10 cellular contexts compared by ENCODE assay signal in genomic region chr3:129344540-129345220, GRCh38.
A peak's percentile ranks its signal among the peaks of the same experiment; 100 is the strongest.
DNase-seq lines count a peak whose midpoint lies in the region; ATAC-seq, FAIRE-seq and TF ChIP-seq lines count a peak whose summit lies in the region.
"Had no signal": no experiment of that assay in that cellular context is flagged by ENCODE, and none has a peak within 500 bp of the region (broad histone marks: within the 10 kb centered on the region; RNA-seq: fewer than 3 reads in every experiment).

No MANE protein-coding gene starts in this region.

- H3K27me3 Mint-ChIP-seq in natural killer cell (ENCODE audit: low read depth in 2 of 2): peaks cover 15 to 31% of the 10 kb centered on the region in 2 donors
- H3K27me3 Mint-ChIP-seq in natural killer cell treated with Interleukin-12 subunit alpha and Interleukin-12 subunit beta and Interleukin-15 and Interleukin-18, amount 100 ng/mL, for 72 hours: peaks cover 14 to 30% of the 10 kb centered on the region in 2 donors

- DNase-seq in natural killer cell (no peak), coronary artery (ENCODE audit: low spot score) (no peak), left kidney (ENCODE audit: low read depth, low spot score) (peak; percentile 82), D721Med (ENCODE audit: insufficient read length, low spot score) (no peak), NCI-H128 (lab: John Stamatoyannopoulos, UW; ENCODE audit: unreplicated experiment) (no peak), HK-2 (ENCODE audit: unreplicated experiment) (no peak), NCI-H1092 (lab: John Stamatoyannopoulos, UW) (no peak)
- DNase-seq in natural killer cell treated with Interleukin-12 subunit alpha and Interleukin-12 subunit beta and Interleukin-15 and Interleukin-18, amount 100 ng/mL, for 72 hours (ENCODE audit: low spot score): no peak
- DNase-seq: NCI-H2227 treated with DMSO at 0.1 percent for 48 hours had no signal

- H3K4me3 ChIP-seq in coronary artery: peak overlapping the region; percentile 67

- H3K4me1 Mint-ChIP-seq in natural killer cell: no peaks in the 10 kb centered on the region
- H3K4me1 Mint-ChIP-seq in natural killer cell treated with Interleukin-12 subunit alpha and Interleukin-12 subunit beta and Interleukin-15 and Interleukin-18, amount 100 ng/mL, for 72 hours (ENCODE audit: low read depth in 2 of 2): peaks cover 0 to 8% of the 10 kb centered on the region in 2 donors

- no peak for FAIRE-seq in D721Med (lab: Jason Lieb, UNC)

- H3K9me3 Mint-ChIP-seq in natural killer cell: no peaks in the 10 kb centered on the region
- no peaks in the 10 kb centered on the region for H3K9me3 Mint-ChIP-seq in natural killer cell treated with Interleukin-12 subunit alpha and Interleukin-12 subunit beta and Interleukin-15 and Interleukin-18, amount 100 ng/mL, for 72 hours

- intact Hi-C loops in natural killer cell (cut with micrococcal nuclease): no loop called here

- H3K4me3 Mint-ChIP-seq in natural killer cell: peak overlapping the region; percentile 37
- no peak overlapping the region for H3K4me3 Mint-ChIP-seq in natural killer cell treated with Interleukin-12 subunit alpha and Interleukin-12 subunit beta and Interleukin-15 and Interleukin-18, amount 100 ng/mL, for 72 hours

- no peaks in the 10 kb centered on the region for H3K36me3 Mint-ChIP-seq in natural killer cell
- H3K36me3 Mint-ChIP-seq in natural killer cell treated with Interleukin-12 subunit alpha and Interleukin-12 subunit beta and Interleukin-15 and Interleukin-18, amount 100 ng/mL, for 72 hours: no peaks in the 10 kb centered on the region

- TF ChIP-seq CTCF in natural killer cell (IDR thresholded peaks at IDR 0.05): no peak
- TF ChIP-seq CTCF in coronary artery (IDR thresholded peaks at IDR 0.05): no peak
- no peak for TF ChIP-seq CTCF in D721Med (IDR thresholded peaks at IDR 0.05; ENCODE audit: insufficient read depth, missing control alignments)

- ATAC-seq in natural killer cell: no peak
- no peak for ATAC-seq in natural killer cell treated with Interleukin-12 subunit alpha and Interleukin-12 subunit beta and Interleukin-15 and Interleukin-18, amount 100 ng/mL, for 72 hours

- no peak overlapping the region for H3K27ac Mint-ChIP-seq in natural killer cell
- H3K27ac Mint-ChIP-seq in natural killer cell treated with Interleukin-12 subunit alpha and Interleukin-12 subunit beta and Interleukin-15 and Interleukin-18, amount 100 ng/mL, for 72 hours: no peak overlapping the region
- H3K27ac Mint-ChIP-seq: IgD-negative memory B cell had no signal

- H3K27ac ChIP-seq in coronary artery: no peak overlapping the region
